24 cellular contexts compared by ENCODE assay signal in the genomic region with DNA sequence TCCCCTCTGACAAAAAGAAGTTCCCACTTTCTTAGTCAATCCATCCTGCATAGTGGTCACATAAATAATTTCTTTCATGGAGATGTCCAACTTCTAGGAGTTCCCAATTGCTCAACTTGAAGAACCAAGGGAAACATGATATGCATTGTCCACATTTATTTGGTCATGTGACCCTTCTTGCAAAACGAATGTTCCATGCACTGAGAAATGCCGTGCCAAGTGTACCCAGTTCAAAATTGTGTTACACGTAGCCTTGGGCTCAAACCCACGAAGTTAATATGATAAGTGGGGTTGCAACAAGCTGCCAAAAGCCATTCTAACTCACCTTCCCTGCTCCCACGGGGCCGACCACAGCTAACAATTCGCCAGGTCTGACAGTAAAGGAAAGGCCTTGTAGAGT.
"Had no signal": no experiment of that assay in that cellular context is flagged by ENCODE, and none has a peak within 500 bp of the region (broad histone marks: within the 10 kb centered on the region; RNA-seq: fewer than 3 reads in every experiment).

No MANE protein-coding gene starts in this region.

- H3K4me1 ChIP-seq: body of pancreas, tibial artery had no signal

- H3K27ac ChIP-seq: body of pancreas, hepatocyte, tibial artery, WERI-Rb-1 had no signal

- H3K4me3 Mint-ChIP-seq: activated T-helper 1 cell treated with anti-CD3 and anti-CD28 coated beads, Interleukin-12 subunit alpha, Interleukin-12 subunit beta, Interleukin-2, Interleukin-4 antibody, amounts not matched to agents 30 ng/mL and 10 ng/mL and 1 ng/mL, durations not matched to agents 14 hours and 24 hours and 36 hours had no signal

- H3K27me3 ChIP-seq: body of pancreas, hepatocyte, tibial artery had no signal

- FAIRE-seq: colon, urothelium cell line had no signal

- DNase-seq: activated CD4-positive, alpha-beta memory T cell treated with anti-CD3 and anti-CD28 coated beads for 36 hours; activated naive CD4-positive, alpha-beta T cell; activated naive CD8-positive, alpha-beta T cell treated with anti-CD3 and anti-CD28 coated beads for 36 hours; activated T-cell treated with anti-CD3 and anti-CD28 coated beads for 4 hours; body of pancreas; caudate nucleus; islet precursor cell; left colon; midbrain; nephron progenitor cell; nucleus accumbens; stimulated activated CD4-positive, alpha-beta T cell treated with anti-CD3 and anti-CD28 coated beads, Interleukin-12 subunit alpha, Interleukin-12 subunit beta, amount 100 ng/mL, for 4 hours; stimulated activated CD4-positive, alpha-beta T cell treated with anti-CD3 and anti-CD28 coated beads, Interleukin-1b, Interleukin-23, amount 100 ng/mL, for 48 hours; stimulated activated CD8-positive, alpha-beta memory T cell treated with anti-CD3 and anti-CD28 coated beads, Interleukin-4, amount 100 ng/mL, for 48 hours; stimulated activated naive CD8-positive, alpha-beta T cell treated with anti-CD3 and anti-CD28 coated beads, Interleukin-15, Interleukin-2, amounts not matched to agents 100 U/mL and 50 U/mL, for 24 hours; substantia nigra; tibial artery; WERI-Rb-1 had no signal

- H3K27me3 Mint-ChIP-seq: activated CD4-positive, alpha-beta memory T cell treated with anti-CD3 and anti-CD28 coated beads for 36 hours; activated naive CD8-positive, alpha-beta T cell treated with anti-CD3 and anti-CD28 coated beads for 36 hours had no signal

- H3K4me3 ChIP-seq: body of pancreas, hepatocyte, lung, tibial artery had no signal

- H3K9me3 ChIP-seq: body of pancreas, tibial artery had no signal

- H3K9me3 Mint-ChIP-seq: activated CD4-positive, alpha-beta memory T cell treated with anti-CD3 and anti-CD28 coated beads for 36 hours; activated naive CD8-positive, alpha-beta T cell treated with anti-CD3 and anti-CD28 coated beads for 36 hours; activated T-helper 1 cell treated with anti-CD3 and anti-CD28 coated beads, Interleukin-12 subunit alpha, Interleukin-12 subunit beta, Interleukin-2, Interleukin-4 antibody, amounts not matched to agents 30 ng/mL and 10 ng/mL and 1 ng/mL, durations not matched to agents 14 hours and 24 hours and 36 hours; nephron progenitor cell; T-helper 1 cell treated with Interleukin-12 subunit alpha and Interleukin-12 subunit beta and Interleukin-4 antibody, amounts not matched to agents 30 μg/mL and 1 μg/mL, for 36 hours had no signal

- ATAC-seq: body of pancreas; left colon; stimulated activated naive CD8-positive, alpha-beta T cell treated with anti-CD3 and anti-CD28 coated beads, Interleukin-15, Interleukin-2, amounts not matched to agents 100 U/mL and 50 U/mL, for 24 hours had no signal

- H3K27ac Mint-ChIP-seq: activated CD4-positive, alpha-beta memory T cell treated with anti-CD3 and anti-CD28 coated beads for 36 hours; activated naive CD8-positive, alpha-beta T cell treated with anti-CD3 and anti-CD28 coated beads for 36 hours; nephron progenitor cell; T-helper 1 cell treated with Interleukin-12 subunit alpha and Interleukin-12 subunit beta and Interleukin-4 antibody, amounts not matched to agents 30 μg/mL and 1 μg/mL, for 36 hours had no signal

- H3K36me3 ChIP-seq: tibial artery, WERI-Rb-1 had no signal
